11 cellular contexts compared by ENCODE assay signal in genomic region chr15:67026171-67026967, GRCh38. TPM values are rescaled to one million over a fixed set of nuclear protein-coding genes. Genes with fewer than 3 reads are reported as not detected.
DNase-seq lines count a peak whose midpoint lies in the region; ATAC-seq, FAIRE-seq and TF ChIP-seq lines count a peak whose summit lies in the region.
"Had no signal": no experiment of that assay in that cellular context is flagged by ENCODE, and none has a peak within 500 bp of the region (broad histone marks: within the 10 kb centered on the region; RNA-seq: fewer than 3 reads in every experiment).

No MANE protein-coding gene starts in this region.

- POLR2A ChIA-PET in A673 (lab: Charles Lee; ENCODE audit: low non-redundant PET): interaction anchor here (0.6 kb wide), 1 partner anchor 1860 kb away, joined by 3 read pairs; no protein-coding TSS in a partner anchor
- POLR2A ChIA-PET in GM12878 (lab: Charles Lee): interaction anchor here (0.6 to 0.7 kb wide), 2 partner anchors 10 to 116 kb away, joined by 6 read pairs; no protein-coding TSS in a partner anchor
- POLR2A ChIA-PET in CD4-positive, alpha-beta T cell (lab: Charles Lee): interaction anchor here (0.6 to 1.1 kb wide), 3 partner anchors 46 to 217 kb away, joined by 3 to 5 read pairs (median 3); no protein-coding TSS in a partner anchor

- no peaks in the 10 kb centered on the region for H4K20me1 ChIP-seq in GM12878 (ENCODE audit: control insufficient read depth, insufficient read depth)

- no peak for TF ChIP-seq RAD21 in GM12878 (IDR thresholded peaks at IDR 0.05; ENCODE audit: insufficient read depth, low read depth, low read length)

- no peak for ATAC-seq in GM12878
- no peak for ATAC-seq in CD4-positive, alpha-beta T cell (ENCODE audit: poor library complexity)

- TF ChIP-seq POLR2A in NB4 (IDR thresholded peaks at IDR 0.05; ENCODE audit: extremely low read depth, insufficient read length): no peak
- no peak for TF ChIP-seq POLR2A in GM12878 (IDR thresholded peaks at IDR 0.05; ENCODE audit: low read depth, low read length)

- TF ChIP-seq EP300 in GM12878 (IDR thresholded peaks at IDR 0.05; ENCODE audit: borderline replicate concordance in 1 of 2, control insufficient read depth in 1 of 2, low read depth in 2 of 2, low read length in 2 of 2): no peak

- SMC1A ChIA-PET in GM12878 (lab: Charles Lee; ENCODE audit: uncharacterized antibody, unreplicated experiment): interaction anchor here (0.7 to 1.6 kb wide), 7 partner anchors 8 to 198 kb away, joined by 3 to 7 read pairs (median 4); no protein-coding TSS in a partner anchor

- FAIRE-seq in GM12878 (lab: Jason Lieb, UNC): no peak

- H3K4me1 ChIP-seq in A673 (ENCODE audit: insufficient read depth, low read length, poor library complexity, severe bottlenecking) (peaks cover 32% of the 10 kb centered on the region), GM12878 (ENCODE audit: control insufficient read depth, insufficient read depth, low read length) (peaks cover 10% of the 10 kb centered on the region)

- H3K27me3 Mint-ChIP-seq in mesothelial cell of epicardium (ENCODE audit: low read depth): no peaks in the 10 kb centered on the region
- H3K27me3 Mint-ChIP-seq in CD4-positive, alpha-beta T cell: no peaks in the 10 kb centered on the region

- H3K9ac ChIP-seq in GM12878 (ENCODE audit: control insufficient read depth, insufficient read depth, low read length): no peak overlapping the region

- in situ Hi-C loops in GM12878 (cut with MboI): no loop called here

- H3K36me3 Mint-ChIP-seq in mesothelial cell of epicardium: no peaks in the 10 kb centered on the region
- no peaks in the 10 kb centered on the region for H3K36me3 Mint-ChIP-seq in CD4-positive, alpha-beta T cell (ENCODE audit: low read depth)

- no peak for DNase-seq in A673 (ENCODE audit: low spot score)
- peak; percentile 51 for DNase-seq in NB4 (ENCODE audit: low read depth)
- no peak for DNase-seq in GM12878 (ENCODE audit: low read depth, low spot score)
- DNase-seq in mesothelial cell of epicardium (ENCODE audit: low spot score in 2 of 2, unreplicated experiment in 2 of 2): no peak
- no peak for DNase-seq in activated CD4-positive, alpha-beta T cell treated with anti-CD3 and anti-CD28 coated beads for 1 hour
- no peak for DNase-seq in OCI-M2 (lab: John Stamatoyannopoulos, UW; ENCODE audit: unreplicated experiment)
- no peak for DNase-seq in mesenteric fat pad (ENCODE audit: low spot score)
- DNase-seq in CD4-positive, alpha-beta T cell: no peak
- DNase-seq: activated CD8-positive, alpha-beta memory T cell treated with anti-CD3 and anti-CD28 coated beads, Interleukin-2, amount 50 U/mL, for 48 hours had no signal

- H3K79me2 ChIP-seq in GM12878 (ENCODE audit: control insufficient read depth, insufficient read depth, low read length): no peaks in the 10 kb centered on the region

- H3K4me3 Mint-ChIP-seq in mesothelial cell of epicardium: no peak overlapping the region
- H3K4me3 Mint-ChIP-seq in CD4-positive, alpha-beta T cell: no peak overlapping the region
- H3K4me3 Mint-ChIP-seq: B cell; T-helper 1 cell treated with Interleukin-12 subunit alpha and Interleukin-12 subunit beta and Interleukin-4 antibody, amounts not matched to agents 30 μg/mL and 1 μg/mL, for 36 hours had no signal

- RAD21 ChIA-PET in GM12878 (lab: Charles Lee; ENCODE audit: unreplicated experiment): interaction anchor here (1.0 to 1.2 kb wide), 2 partner anchors 43 to 80 kb away, joined by 3 to 5 read pairs; no protein-coding TSS in a partner anchor

- H3K27me3 ChIP-seq in A673 (replicated peaks; ENCODE audit: insufficient read depth, low read depth, low read length, poor library complexity) (no peaks in the 10 kb centered on the region), GM12878 (replicated peaks in 1 of 2; ENCODE audit: control insufficient read depth in 2 of 2, insufficient read depth in 2 of 2, low read length in 1 of 2) (no peaks in the 10 kb centered on the region)
- H3K27me3 ChIP-seq in CD4-positive, alpha-beta T cell (ENCODE audit: control insufficient read depth, insufficient read depth, low read length): no peaks in the 10 kb centered on the region

- TF ChIP-seq CTCF in A673 (conservative IDR thresholded peaks at IDR 0.05; ENCODE audit: low read depth, low read length) (no peak), NB4 (IDR thresholded peaks at IDR 0.05; ENCODE audit: low read depth, low read length) (no peak), GM12878 (IDR thresholded peaks at IDR 0.05 in 2 of 3, conservative IDR thresholded peaks at IDR 0.05 in 1 of 3; ENCODE audit: control insufficient read depth in 2 of 3, extremely low read depth in 1 of 3, insufficient read depth in 1 of 3, low read depth in 3 of 3, low read length in 3 of 3) (no peak), mesothelial cell of epicardium (IDR thresholded peaks at IDR 0.05; ENCODE audit: unreplicated experiment) (no peak)
- TF ChIP-seq CTCF in CD4-positive, alpha-beta T cell (IDR thresholded peaks at IDR 0.05): no peak

- H3K4me1 Mint-ChIP-seq in mesothelial cell of epicardium: peaks cover 36% of the 10 kb centered on the region
- no peaks in the 10 kb centered on the region for H3K4me1 Mint-ChIP-seq in CD4-positive, alpha-beta T cell (ENCODE audit: low read depth)

- H3K4me3 ChIP-seq in A673 (ENCODE audit: low read depth, low read length, poor library complexity, severe bottlenecking) (no peak overlapping the region), NB4 (ENCODE audit: low read depth, low read length) (no peak overlapping the region), GM12878 (no peak overlapping the region)

- no peaks in the 10 kb centered on the region for H3K9me3 Mint-ChIP-seq in mesothelial cell of epicardium
- H3K9me3 Mint-ChIP-seq in CD4-positive, alpha-beta T cell: no peaks in the 10 kb centered on the region
- H3K9me3 Mint-ChIP-seq: T-helper 1 cell treated with Interleukin-12 subunit alpha and Interleukin-12 subunit beta and Interleukin-4 antibody, amounts not matched to agents 30 μg/mL and 1 μg/mL, for 36 hours had no signal

- 52% methylated on average over 8 of the region's 8 CpGs for WGBS in GM12878 (ENCODE audit: insufficient coverage, insufficient replicate concordance, low lambda C conversion rate, missing lambda C conversion rate)

- H3K9me3 ChIP-seq in A673 (ENCODE audit: low read depth, low read length, poor library complexity, severe bottlenecking): no peaks in the 10 kb centered on the region
- H3K9me3 ChIP-seq in GM12878 (replicated peaks; ENCODE audit: control insufficient read depth, insufficient read depth, low read length): no peaks in the 10 kb centered on the region
- H3K9me3 ChIP-seq in CD4-positive, alpha-beta T cell (ENCODE audit: control insufficient read depth, low read length): no peaks in the 10 kb centered on the region

- no TSS peak for BruUV-seq in A673 (replicated peaks; lab: Mats Ljungman, UMichigan)
- BruUV-seq in GM12878 (replicated peaks; lab: Mats Ljungman, UMichigan): no TSS peak

- H3K27ac Mint-ChIP-seq in mesothelial cell of epicardium: peak overlapping the region; percentile 81
- no peak overlapping the region for H3K27ac Mint-ChIP-seq in CD4-positive, alpha-beta T cell
- H3K27ac Mint-ChIP-seq: B cell; T-helper 1 cell treated with Interleukin-12 subunit alpha and Interleukin-12 subunit beta and Interleukin-4 antibody, amounts not matched to agents 30 μg/mL and 1 μg/mL, for 36 hours had no signal

- no peak overlapping the region for H3K4me2 ChIP-seq in GM12878 (ENCODE audit: control insufficient read depth, insufficient read depth)

- CTCF ChIA-PET in A673 (lab: Charles Lee) (no interaction called here), GM12878 (lab: Yijun Ruan, JAX) (interaction anchor here (0.9 to 1.1 kb wide), 2 partner anchors 11 to 18 kb away, joined by 3 to 4 read pairs; no protein-coding TSS in a partner anchor)
- CTCF ChIA-PET in CD4-positive, alpha-beta T cell (lab: Charles Lee): no interaction called here

- H3K36me3 ChIP-seq in A673 (ENCODE audit: insufficient read depth, low read length, poor library complexity, severe bottlenecking): no peaks in the 10 kb centered on the region
- H3K36me3 ChIP-seq in GM12878 (ENCODE audit: control insufficient read depth in 2 of 2, insufficient read depth in 2 of 2, low read length in 1 of 2): no peaks in the 10 kb centered on the region

- no peak overlapping the region for H2AFZ ChIP-seq in GM12878 (ENCODE audit: control insufficient read depth, low read depth, low read length)

- intact Hi-C loops in A673 (cut with micrococcal nuclease; ENCODE audit: unreplicated experiment) (no loop called here), GM12878 (cut with micrococcal nuclease; ENCODE audit: unreplicated experiment) (no loop called here)
- intact Hi-C loops in CD4-positive, alpha-beta T cell (cut with DNase I, micrococcal nuclease): no loop called here

- H3K27ac ChIP-seq in A673 (ENCODE audit: low read depth, low read length, poor library complexity, severe bottlenecking) (peak overlapping the region; percentile 61), GM12878 (ENCODE audit: control insufficient read depth, insufficient read depth) (no peak overlapping the region)
- H3K27ac ChIP-seq in CD4-positive, alpha-beta T cell (ENCODE audit: low read depth, low read length): no peak overlapping the region

RNA-seq across cellular contexts. Expression of gene SMAD3, which starts 39.0 kb away (rescaled TPM):
- 31.0 and 43.0 TPM in 2 replicates for total RNA-seq in A673 (2021)
- 119 and 128 TPM in 2 replicates for total RNA-seq in GM12878 (2013; cell fraction: nucleolus; rRNA removed)
- total RNA-seq in GM12878 (2014; rRNA removed): 12.2 and 15.6 TPM in 2 replicates
- 11.7 and 13.3 TPM in 2 replicates for total RNA-seq in GM12878 (2014; rRNA removed; fragmentation: Illumina TruSeq; extraction: Trizol)
- total RNA-seq in GM12878 (2021): 39.9 and 40.0 TPM in 2 replicates
- polyA plus RNA-seq in GM12878 (2011; ENCODE audit: low read depth): 17.0 TPM
- polyA plus RNA-seq in GM12878 (2011; rRNA removed): 15.0 and 28.2 TPM in 2 replicates
- polyA plus RNA-seq in GM12878 (2011; cell fraction: cytosol; rRNA removed): 21.5 and 22.5 TPM in 2 replicates
- polyA plus RNA-seq in GM12878 (2011; cell fraction: nucleus; rRNA removed): 85.6 and 92.9 TPM in 2 replicates
- 41.6 and 42.7 TPM in 2 replicates for polyA plus RNA-seq in GM12878 (2012)
- 31.9 and 43.2 TPM in 2 replicates for polyA plus RNA-seq in GM12878 (2014; fragmentation: Illumina TruSeq; extraction: Trizol)
- polyA plus RNA-seq in GM12878 (2014; fragmentation: Nextera tagmentation; extraction: Ambion mirVana): 1 to 10 TPM; 5.6 to 6.6 TPM
- 22.4 and 27.7 TPM in 2 replicates for polyA plus RNA-seq in GM12878 (2014; rRNA removed)
- 10 to 100 TPM in 1 of 2 experiments, 1 to 10 TPM in 1; 8.0 to 18.7 TPM for polyA plus RNA-seq in GM12878 (2016; fragmentation: Nextera tagmentation; extraction: Ambion mirVana)
- polyA minus RNA-seq in GM12878 (2011; rRNA and poly(A)+ RNA removed): 23.3 and 26.4 TPM in 2 replicates
- polyA minus RNA-seq in GM12878 (2011; cell fraction: cytosol; rRNA and poly(A)+ RNA removed): 11.1 and 14.3 TPM in 2 replicates
- 17.3 and 26.6 TPM in 2 replicates for polyA minus RNA-seq in GM12878 (2011; cell fraction: nucleus; rRNA and poly(A)+ RNA removed)
- 89.9 to 96.2 TPM (median 90.7 TPM) in 3 replicates for total RNA-seq in mesothelial cell of epicardium
- total RNA-seq in mesenteric fat pad: 71.9 TPM
- total RNA-seq in CD4-positive, alpha-beta T cell: 10 to 100 TPM; 30.0 to 31.0 TPM
